21 cellular contexts compared by ENCODE assay signal in genomic region chr15:56739474-56739873, GRCh38.
"Had no signal": no experiment of that assay in that cellular context is flagged by ENCODE, and none has a peak within 500 bp of the region (broad histone marks: within the 10 kb centered on the region; RNA-seq: fewer than 3 reads in every experiment).

No MANE protein-coding gene starts in this region.

- H3K36me3 Mint-ChIP-seq: natural killer cell had no signal

- ATAC-seq: heart left ventricle; left lobe of liver; right cardiac atrium; stimulated activated naive B cell treated with anti-CD40 and anti-IgM and Interleukin-4, amounts not matched to agents 10 μg/mL and 1 μg/mL and 100 μg/mL, for 72 hours; stimulated activated naive CD8-positive, alpha-beta T cell treated with anti-CD3 and anti-CD28 coated beads, Interleukin-15, amount 100 ng/mL, for 72 hours; upper lobe of right lung had no signal

- H3K4me3 Mint-ChIP-seq: natural killer cell; neural crest cell; stimulated activated naive B cell treated with anti-CD40 and anti-IgM and Interleukin-4, amounts not matched to agents 10 μg/mL and 1 μg/mL and 100 μg/mL, for 72 hours; stimulated activated naive CD8-positive, alpha-beta T cell treated with anti-CD3 and anti-CD28 coated beads, Interleukin-15, amount 100 ng/mL, for 72 hours had no signal

- H3K4me1 ChIP-seq: upper lobe of right lung had no signal

- H3K4me3 ChIP-seq: coronary artery, heart left ventricle, ovary, testis, tibial nerve, upper lobe of right lung, vagina had no signal

- H3K4me1 Mint-ChIP-seq: natural killer cell; stimulated activated naive B cell treated with anti-CD40 and anti-IgM and Interleukin-4, amounts not matched to agents 10 μg/mL and 1 μg/mL and 100 μg/mL, for 72 hours; stimulated activated naive CD8-positive, alpha-beta T cell treated with anti-CD3 and anti-CD28 coated beads, Interleukin-15, amount 100 ng/mL, for 72 hours had no signal

- H3K9me3 ChIP-seq: ovary, testis, tibial nerve, upper lobe of right lung, vagina had no signal

- H3K27ac Mint-ChIP-seq: natural killer cell; progenitor cell of endocrine pancreas; stimulated activated naive B cell treated with anti-CD40 and anti-IgM and Interleukin-4, amounts not matched to agents 10 μg/mL and 1 μg/mL and 100 μg/mL, for 72 hours; stimulated activated naive CD8-positive, alpha-beta T cell treated with anti-CD3 and anti-CD28 coated beads, Interleukin-15, amount 100 ng/mL, for 72 hours had no signal

- FAIRE-seq: frontal cortex had no signal

- H3K27me3 Mint-ChIP-seq: progenitor cell of endocrine pancreas; stimulated activated naive CD8-positive, alpha-beta T cell treated with anti-CD3 and anti-CD28 coated beads, Interleukin-15, amount 100 ng/mL, for 72 hours had no signal

- H3K36me3 ChIP-seq: heart left ventricle, ovary, tibial nerve, upper lobe of right lung, vagina had no signal

- H3K9me3 Mint-ChIP-seq: natural killer cell had no signal

- DNase-seq: effector CD4-positive, alpha-beta T cell; heart left ventricle; hypothalamus; islet precursor cell; natural killer cell; ovary; right cardiac atrium; stimulated activated CD4-positive, alpha-beta T cell treated with anti-CD3 and anti-CD28 coated beads, Interleukin-15, amount 100 ng/mL, for 24 hours; stimulated activated CD4-positive, alpha-beta T cell treated with anti-CD3 and anti-CD28 coated beads, Interleukin-1b, Interleukin-23, amount 100 ng/mL, for 48 hours; stimulated activated CD4-positive, alpha-beta T cell treated with anti-CD3 and anti-CD28 coated beads, Interleukin-4, amount 100 ng/mL, for 4 hours; stimulated activated naive B cell treated with anti-CD40 and anti-IgM and Interleukin-4, amounts not matched to agents 10 μg/mL and 1 μg/mL and 100 μg/mL, for 72 hours; stimulated activated naive CD8-positive, alpha-beta T cell treated with anti-CD3 and anti-CD28 coated beads, Interleukin-15, amount 100 ng/mL, for 72 hours; testis; upper lobe of right lung had no signal

- H3K27ac ChIP-seq: coronary artery, heart left ventricle, ovary, testis, tibial nerve, upper lobe of right lung, vagina had no signal

- H3K27me3 ChIP-seq: heart left ventricle, ovary, testis, tibial nerve, upper lobe of right lung, vagina had no signal
